19 cellular contexts compared by ENCODE assay signal in the genomic region with DNA sequence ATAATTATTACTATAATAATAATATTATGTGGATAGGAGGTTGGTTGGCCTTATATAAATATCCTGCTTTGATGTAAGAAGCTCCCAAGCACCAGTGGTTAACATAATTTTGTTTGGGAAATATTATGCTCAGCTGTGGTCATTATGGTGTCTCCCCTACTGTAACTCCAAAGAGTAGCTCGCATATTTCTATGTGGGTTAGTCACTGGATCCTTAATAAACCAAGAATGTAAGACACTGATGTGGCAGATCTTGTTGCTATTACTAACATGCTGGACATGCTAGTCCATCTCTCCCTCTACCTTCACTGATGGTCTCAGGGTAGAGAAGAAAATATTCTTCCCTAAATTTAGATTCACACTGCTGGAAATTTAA.
DNase-seq lines count a peak whose midpoint lies in the region; TF ChIP-seq lines count a peak whose summit lies in the region.
"Had no signal": no experiment of that assay in that cellular context is flagged by ENCODE, and none has a peak within 500 bp of the region (broad histone marks: within the 10 kb centered on the region; RNA-seq: fewer than 3 reads in every experiment).

No MANE protein-coding gene starts in this region.

- H3K9ac ChIP-seq in adipocyte (ENCODE audit: low read length), result no peak overlapping the region

- H3K36me3 ChIP-seq in adipocyte (ENCODE audit: control insufficient read depth, insufficient read depth, low read length, severe bottlenecking), result no peaks in the 10 kb centered on the region
- H3K36me3 ChIP-seq: HAP-1, Peyer's patch, right atrium auricular region had no signal

- peaks cover 2% of the 10 kb centered on the region for H3K9me3 Mint-ChIP-seq in glutamatergic neuron (ENCODE audit: unreplicated experiment)
- H3K9me3 Mint-ChIP-seq: endodermal cell had no signal

- H3K4me1 ChIP-seq in adipocyte (ENCODE audit: control insufficient read depth, insufficient read depth, low read length), result peaks cover 28% of the 10 kb centered on the region
- H3K4me1 ChIP-seq: HAP-1 had no signal

- H3K4me1 Mint-ChIP-seq in glutamatergic neuron (ENCODE audit: low read depth, unreplicated experiment), result peaks cover 48% of the 10 kb centered on the region
- H3K4me1 Mint-ChIP-seq: immature natural killer cell had no signal

- no peak overlapping the region for H3K4me3 Mint-ChIP-seq in glutamatergic neuron (ENCODE audit: unreplicated experiment)
- H3K4me3 Mint-ChIP-seq: activated CD8-positive, alpha-beta T cell treated with anti-CD3 and anti-CD28 coated beads, Interleukin-2, amount 10 ng/mL, durations not matched to agents 7 days and 5 days; endodermal cell; immature natural killer cell had no signal

- no peak for TF ChIP-seq CTCF in glutamatergic neuron (IDR thresholded peaks at IDR 0.05; ENCODE audit: partially characterized antibody, unreplicated experiment)

- DNase-seq in AG08395 (ENCODE audit: low spot score) (peak; percentile 87), HS-27A (ENCODE audit: low read depth) (peak; percentile 52), adipocyte (ENCODE audit: low read depth) (peak; percentile 48), glutamatergic neuron (no peak), MV-4-11 (lab: John Stamatoyannopoulos, UW) (no peak), middle frontal gyrus (ENCODE audit: extremely low spot score, low spot score) (no peak), HuH-7.5 (ENCODE audit: low spot score) (no peak), epidermal melanocyte (ENCODE audit: insufficient read length, low spot score) (no peak)
- DNase-seq: activated CD8-positive, alpha-beta T cell treated with anti-CD3 and anti-CD28 coated beads, Interleukin-2, amount 10 ng/mL, durations not matched to agents 7 days and 5 days; COR-L47; immature natural killer cell; NCI-H2081 treated with DMSO at 0.1 percent for 48 hours; Peyer's patch; stimulated activated CD4-positive, alpha-beta T cell treated with anti-CD3 and anti-CD28 coated beads, Interleukin-2, amount 100 ng/mL, for 24 hours; substantia nigra; T-helper 1 cell had no signal

- H3K27me3 ChIP-seq in adipocyte (replicated peaks; ENCODE audit: control insufficient read depth, insufficient read depth, low read length), result no peaks in the 10 kb centered on the region
- H3K27me3 ChIP-seq: Peyer's patch, right atrium auricular region had no signal

- peaks cover 3% of the 10 kb centered on the region for H3K27me3 Mint-ChIP-seq in glutamatergic neuron (ENCODE audit: unreplicated experiment)

- H3K36me3 Mint-ChIP-seq in glutamatergic neuron (ENCODE audit: unreplicated experiment), result no peaks in the 10 kb centered on the region
- H3K36me3 Mint-ChIP-seq: immature natural killer cell had no signal

- H3K9me3 ChIP-seq in adipocyte (ENCODE audit: control insufficient read depth, low read length), result no peaks in the 10 kb centered on the region
- H3K9me3 ChIP-seq: HAP-1, Peyer's patch, right atrium auricular region had no signal

- H3K4me3 ChIP-seq in adipocyte (ENCODE audit: low read length), result no peak overlapping the region
- H3K4me3 ChIP-seq: HAP-1, Peyer's patch, right atrium auricular region had no signal

- peak overlapping the region; percentile 82 for H3K27ac Mint-ChIP-seq in glutamatergic neuron (ENCODE audit: unreplicated experiment)
- H3K27ac Mint-ChIP-seq: activated CD8-positive, alpha-beta T cell treated with anti-CD3 and anti-CD28 coated beads, Interleukin-2, amount 10 ng/mL, durations not matched to agents 7 days and 5 days; endodermal cell; immature natural killer cell had no signal

Comparison
In these comparisons a context has a peak if more than half of its experiments do, and no peak if none do; other contexts are left out.
1. DNase-seq: peak in AG08395 (single experiment), HS-27A (single experiment) and adipocyte (single experiment); none in glutamatergic neuron (single experiment), MV-4-11 (single experiment), middle frontal gyrus (single experiment), HuH-7.5 (single experiment) and epidermal melanocyte (single experiment).